Comparison of ENCODE assay signal across 9 cellular contexts in the genomic region with DNA sequence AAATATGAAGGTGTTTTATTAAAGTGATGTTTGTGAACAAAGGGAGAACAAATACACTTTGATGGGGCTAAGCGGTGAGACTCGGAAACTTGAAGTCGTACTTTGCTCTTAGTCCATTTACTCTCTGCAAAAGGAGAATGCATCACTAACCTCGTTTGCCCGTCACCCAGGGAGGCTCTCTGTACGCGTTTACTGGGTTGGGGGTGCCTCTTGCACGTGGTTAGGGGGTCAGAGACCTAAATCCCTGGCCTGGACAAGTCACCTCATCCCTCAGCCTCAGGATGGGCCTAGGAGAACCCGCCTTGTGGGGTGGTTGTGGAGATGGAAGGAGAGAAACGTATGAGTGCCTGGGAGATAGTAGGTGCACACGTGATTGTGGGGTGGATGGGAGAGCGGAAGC. TPM values are rescaled to one million over a fixed set of nuclear protein-coding genes. Genes with fewer than 3 reads are reported as not detected.
DNase-seq lines count a peak whose midpoint lies in the region; ATAC-seq, FAIRE-seq and TF ChIP-seq lines count a peak whose summit lies in the region.
"Had no signal": no experiment of that assay in that cellular context is flagged by ENCODE, and none has a peak within 500 bp of the region (broad histone marks: within the 10 kb centered on the region; RNA-seq: fewer than 3 reads in every experiment).

No MANE protein-coding gene starts in this region.

- H3K4me1 ChIP-seq in astrocyte (ENCODE audit: insufficient read depth, low read length) (peaks cover 10% of the 10 kb centered on the region), mucosa of rectum (ENCODE audit: control insufficient read depth in 2 of 2, insufficient read depth in 2 of 2, low read length in 2 of 2) (peaks cover 4 to 9% of the 10 kb centered on the region in 2 donors), vagina (peaks cover 16% of the 10 kb centered on the region)

- peaks cover 14% of the 10 kb centered on the region for H4K20me1 ChIP-seq in astrocyte (ENCODE audit: insufficient read depth, low read length)

- DNase-seq in stimulated activated CD4-positive, alpha-beta T cell treated with anti-CD3 and anti-CD28 coated beads, Interleukin-4, amount 100 ng/mL, for 24 hours = peak; percentile 6
- DNase-seq in stimulated activated CD4-positive, alpha-beta T cell treated with anti-CD3 and anti-CD28 coated beads, Interleukin-2, amount 100 ng/mL, for 48 hours = no peak
- DNase-seq in astrocyte (ENCODE audit: low read depth) (no peak), vagina (ENCODE audit: extremely low spot score in 2 of 2) (peak in 1 of 2 donors; percentile 89), G401 (ENCODE audit: low spot score) (no peak), NCI-H146 (lab: John Stamatoyannopoulos, UW) (no peak)

- peaks cover 3% of the 10 kb centered on the region for H3K36me3 Mint-ChIP-seq in astrocyte (ENCODE audit: low read depth, unreplicated experiment)

- intact Hi-C loops in vagina (cut with DNase I) = no loop called here

- no peak for TF ChIP-seq POLR2A in vagina (IDR thresholded peaks at IDR 0.05)

- no peaks in the 10 kb centered on the region for H3K9me3 ChIP-seq in astrocyte (ENCODE audit: insufficient read depth, low read depth, low read length)
- no peaks in the 10 kb centered on the region for H3K9me3 ChIP-seq in mucosa of rectum (ENCODE audit: control insufficient read depth in 2 of 2, low read length in 2 of 2)
- no peaks in the 10 kb centered on the region for H3K9me3 ChIP-seq in vagina

- no peak for TF ChIP-seq CTCF in astrocyte (IDR thresholded peaks at IDR 0.05; ENCODE audit: insufficient read depth, low read depth, low read length)
- no peak for TF ChIP-seq CTCF in vagina (IDR thresholded peaks at IDR 0.05)

- H3K36me3 ChIP-seq in astrocyte (ENCODE audit: insufficient read depth, low read length) = no peaks in the 10 kb centered on the region
- no peaks in the 10 kb centered on the region for H3K36me3 ChIP-seq in mucosa of rectum (ENCODE audit: control insufficient read depth in 2 of 2, insufficient read depth in 2 of 2, low read length in 2 of 2)
- no peaks in the 10 kb centered on the region for H3K36me3 ChIP-seq in vagina

- peak overlapping the region; percentile 28 for H3K9ac ChIP-seq in astrocyte (ENCODE audit: low read length)
- peak overlapping the region; percentile 27 to 54 for H3K9ac ChIP-seq in mucosa of rectum (ENCODE audit: low read depth in 1 of 2, low read length in 2 of 2)

- peak overlapping the region; percentile 87 for H3K4me3 Mint-ChIP-seq in astrocyte (ENCODE audit: unreplicated experiment)

- H3K27me3 ChIP-seq in astrocyte (ENCODE audit: insufficient read depth, low read length) (no peaks in the 10 kb centered on the region), mucosa of rectum (ENCODE audit: control insufficient read depth in 2 of 2, insufficient read depth in 2 of 2, low read length in 2 of 2) (no peaks in the 10 kb centered on the region), vagina (no peaks in the 10 kb centered on the region)

- peak overlapping the region; percentile 11 for H3K4me3 ChIP-seq in astrocyte (ENCODE audit: insufficient read depth, low read depth, low read length)
- peak overlapping the region; percentile 31 to 72 for H3K4me3 ChIP-seq in mucosa of rectum (ENCODE audit: low read length in 2 of 2)
- peak overlapping the region; percentile 32 to 88 for H3K4me3 ChIP-seq in vagina

- peaks cover 2% of the 10 kb centered on the region for H3K4me1 Mint-ChIP-seq in astrocyte (ENCODE audit: low read depth, unreplicated experiment)

- peaks cover 9% of the 10 kb centered on the region for H3K27me3 Mint-ChIP-seq in astrocyte (ENCODE audit: low read depth, unreplicated experiment)

- H2AFZ ChIP-seq in astrocyte (ENCODE audit: low read depth, low read length) = peak overlapping the region; percentile 88

- H3K4me2 ChIP-seq in astrocyte (ENCODE audit: low read length) = peak overlapping the region; percentile 77

- in situ Hi-C loops in G401 (cut with HindIII; ENCODE audit: low sequenced_read_pairs) = loop anchor here (5.0 kb wide), 1 partner anchor 61 kb away; no protein-coding TSS in a partner anchor

- no peak for FAIRE-seq in astrocyte (lab: Jason Lieb, UNC)

- no peak overlapping the region for H3K27ac ChIP-seq in astrocyte (ENCODE audit: low read depth, low read length)
- peak overlapping the region; percentile 54 for H3K27ac ChIP-seq in mucosa of rectum (ENCODE audit: low read depth in 2 of 2, low read length in 2 of 2)
- H3K27ac ChIP-seq in vagina = peak overlapping the region; percentile 73

- peaks cover 12% of the 10 kb centered on the region for H3K9me3 Mint-ChIP-seq in astrocyte (ENCODE audit: unreplicated experiment)

- H3K79me2 ChIP-seq in astrocyte (ENCODE audit: insufficient read depth, low read length) = no peaks in the 10 kb centered on the region

- no peak for ATAC-seq in GM18511 (IDR thresholded peaks at IDR 0.05; ENCODE audit: unreplicated experiment)

- H3K27ac Mint-ChIP-seq in astrocyte (ENCODE audit: unreplicated experiment) = peak overlapping the region; percentile 53

RNA-seq across cellular contexts. Expression of a gene that starts 0.8 kb away (rescaled TPM):
- total RNA-seq in astrocyte = 30.1 and 31.8 TPM in 2 replicates
- total RNA-seq in vagina = 15.0 TPM
- total RNA-seq in G401 (2014; rRNA removed; shearing (Covaris generic)) = 30.3 and 34.5 TPM in 2 replicates

RNA-seq across cellular contexts. Expression of a gene that starts 40.1 kb away (rescaled TPM):
- total RNA-seq in astrocyte (not detected in 2 replicates), vagina (not detected)
- not detected in 2 replicates for total RNA-seq in G401 (2014; rRNA removed; shearing (Covaris generic))
- total RNA-seq: renal cortical epithelial cell had no signal
